ENCODE assay signal across 8 cellular contexts in genomic region chr12:123983822-123984485, GRCh38. TPM values are rescaled to one million over a fixed set of nuclear protein-coding genes. Genes with fewer than 3 reads are reported as not detected.
DNase-seq lines count a peak whose midpoint lies in the region; ATAC-seq, FAIRE-seq and TF ChIP-seq lines count a peak whose summit lies in the region.

No MANE protein-coding gene starts in this region.

- peak; percentile 72 for FAIRE-seq in GM18507 (lab: Jason Lieb, UNC)

- H3K56ac ChIP-seq in mesendoderm (ENCODE audit: low read length) = no peak overlapping the region

- H3K4me3 ChIP-seq in AG09309 (ENCODE audit: control insufficient read depth, low read depth, low read length) (no peak overlapping the region), mesendoderm (ENCODE audit: low read length) (no peak overlapping the region), tibial nerve (no peak overlapping the region)

- peak; percentile 90 for ATAC-seq in activated CD4-positive, alpha-beta T cell treated with anti-CD3 and anti-CD28 coated beads for 36 hours
- ATAC-seq in GM21576 (IDR thresholded peaks at IDR 0.05; ENCODE audit: unreplicated experiment) = no peak

- no peak overlapping the region for H3K23ac ChIP-seq in mesendoderm (ENCODE audit: low read length)

- H4K5ac ChIP-seq in mesendoderm (ENCODE audit: low read length) = no peak overlapping the region

- H2BK5ac ChIP-seq in mesendoderm (ENCODE audit: low read length) = no peak overlapping the region

- H3K4me1 Mint-ChIP-seq in activated CD4-positive, alpha-beta T cell treated with anti-CD3 and anti-CD28 coated beads for 36 hours = peaks cover 18% of the 10 kb centered on the region

- peaks cover 5% of the 10 kb centered on the region for H3K79me2 ChIP-seq in mesendoderm (ENCODE audit: control insufficient read depth, insufficient read depth, low read length)

- peak; percentile 49 for DNase-seq in AG09309 (ENCODE audit: low read depth)
- DNase-seq in GM18507 (ENCODE audit: extremely low spot score, insufficient read length, low read depth) = no peak
- DNase-seq in NCI-H345 treated with DMSO at 0.1 percent for 48 hours (lab: John Stamatoyannopoulos, UW; ENCODE audit: unreplicated experiment) = peak; percentile 19
- peak; percentile 65 for DNase-seq in activated CD4-positive, alpha-beta T cell treated with anti-CD3 and anti-CD28 coated beads for 36 hours
- peak; percentile 1 for DNase-seq in effector CD8-positive, alpha-beta T cell (lab: John Stamatoyannopoulos, UW)
- DNase-seq in mesendoderm = peak; percentile 84
- DNase-seq in tibial nerve (ENCODE audit: low spot score in 2 of 2) = peak in 1 of 2 donors; percentile 31

- H3K27me3 ChIP-seq in mesendoderm (ENCODE audit: insufficient read depth, low read length, poor library complexity) = no peaks in the 10 kb centered on the region
- H3K27me3 ChIP-seq in tibial nerve = no peaks in the 10 kb centered on the region

- H3K79me1 ChIP-seq in mesendoderm (ENCODE audit: low read length) = peaks cover 18% of the 10 kb centered on the region

- H3K36me3 ChIP-seq in mesendoderm (ENCODE audit: control insufficient read depth, insufficient read depth, low read length) (no peaks in the 10 kb centered on the region), tibial nerve (peaks cover 0 to 25% (median 0%) of the 10 kb centered on the region in 3 donors)

- no peaks in the 10 kb centered on the region for H3K9me3 Mint-ChIP-seq in activated CD4-positive, alpha-beta T cell treated with anti-CD3 and anti-CD28 coated beads for 36 hours (ENCODE audit: low read depth)

- H3K27ac Mint-ChIP-seq in activated CD4-positive, alpha-beta T cell treated with anti-CD3 and anti-CD28 coated beads for 36 hours = no peak overlapping the region

- no peak overlapping the region for H2BK15ac ChIP-seq in mesendoderm (replicated peaks; ENCODE audit: low read depth)

- TF ChIP-seq CTCF in AG09309 (IDR thresholded peaks at IDR 0.05; ENCODE audit: control insufficient read depth, insufficient read depth, low read depth, low read length, missing control alignments) = peak; percentile 86
- TF ChIP-seq CTCF in tibial nerve (IDR thresholded peaks at IDR 0.05) = peak; percentile 45 to 68 (median 54)

- H3K27me3 Mint-ChIP-seq in activated CD4-positive, alpha-beta T cell treated with anti-CD3 and anti-CD28 coated beads for 36 hours = no peaks in the 10 kb centered on the region

- TF ChIP-seq POLR2A in tibial nerve (IDR thresholded peaks at IDR 0.05) = no peak

- intact Hi-C loops in activated CD4-positive, alpha-beta T cell treated with anti-CD3 and anti-CD28 coated beads for 36 hours (cut with DNase I, micrococcal nuclease) = loop anchor here (1.0 kb wide), 2 partner anchors 79 to 183 kb away; no protein-coding TSS in a partner anchor

- POLR2A ChIA-PET in activated CD4-positive, alpha-beta T cell treated with anti-CD3 and anti-CD28 coated beads for 36 hours (lab: Charles Lee) = interaction anchor here (0.6 kb wide), 1 partner anchor 12 kb away, joined by 3 read pairs; no protein-coding TSS in a partner anchor

- H3K36me3 Mint-ChIP-seq in activated CD4-positive, alpha-beta T cell treated with anti-CD3 and anti-CD28 coated beads for 36 hours (ENCODE audit: low read depth) = peaks cover 15% of the 10 kb centered on the region

- H3K4me2 ChIP-seq in mesendoderm (ENCODE audit: low read length) = no peak overlapping the region

- no peak overlapping the region for H3K27ac ChIP-seq in mesendoderm (ENCODE audit: low read depth, low read length)
- peak overlapping the region in 2 of 4 donors; percentile 32 to 70 for H3K27ac ChIP-seq in tibial nerve

- TF ChIP-seq EP300 in tibial nerve (IDR thresholded peaks at IDR 0.05) = peak in 1 of 2 donors; percentile 36

- H2BK120ac ChIP-seq in mesendoderm (ENCODE audit: low read depth, low read length) = no peak overlapping the region

- no peak overlapping the region for H3K4ac ChIP-seq in mesendoderm (ENCODE audit: low read depth, low read length)

- CTCF ChIA-PET in activated CD4-positive, alpha-beta T cell treated with anti-CD3 and anti-CD28 coated beads for 36 hours (lab: Charles Lee) = interaction anchor here (0.6 to 6.6 kb wide), 15 partner anchors 8 to 180 kb away, joined by 3 to 60 read pairs (median 4); no protein-coding TSS in a partner anchor

- H2AK5ac ChIP-seq in mesendoderm (ENCODE audit: low read length) = no peak overlapping the region

- H3K18ac ChIP-seq in mesendoderm (ENCODE audit: low read length) = no peak overlapping the region

- H3K9me3 ChIP-seq in tibial nerve = no peaks in the 10 kb centered on the region

- H3K4me3 Mint-ChIP-seq in activated CD4-positive, alpha-beta T cell treated with anti-CD3 and anti-CD28 coated beads for 36 hours = no peak overlapping the region

- no peak overlapping the region for H3K9ac ChIP-seq in mesendoderm (ENCODE audit: low read length)

- H4K8ac ChIP-seq in mesendoderm (ENCODE audit: low read depth, low read length) = no peak overlapping the region

- WGBS in mesendoderm (ENCODE audit: extremely low coverage, insufficient coverage, low lambda C conversion rate) = no CpG with 5 or more reads among the region's 7 CpGs
- WGBS in tibial nerve, 2 donors = 33 to 41% methylated on average over 7 of the region's 7 CpGs

- peaks cover 3% of the 10 kb centered on the region for H3K4me1 ChIP-seq in mesendoderm (ENCODE audit: control insufficient read depth, low read depth, low read length)
- peaks cover 0 to 49% (median 7%) of the 10 kb centered on the region in 4 donors for H3K4me1 ChIP-seq in tibial nerve

RNA-seq across cellular contexts. Expression of gene ZNF664, which starts 10.9 kb away (rescaled TPM):
- total RNA-seq in activated CD4-positive, alpha-beta T cell treated with anti-CD3 and anti-CD28 coated beads for 36 hours = 10 to 100 TPM; 46.4 to 48.3 TPM
- polyA plus RNA-seq in mesendoderm (2013, experiment 1 of 2) = 36.1 TPM
- polyA plus RNA-seq in mesendoderm (2013, experiment 2 of 2) = 35.4 TPM
- 10 to 100 TPM; 53.7 to 78.0 (median 73.3) TPM for total RNA-seq in tibial nerve

RNA-seq across cellular contexts. Expression of gene CCDC92, which starts 11.3 kb away (rescaled TPM):
- 10 to 100 TPM in 1 of 2 experiments, 1 to 10 TPM in 1; 8.7 to 11.0 TPM for total RNA-seq in activated CD4-positive, alpha-beta T cell treated with anti-CD3 and anti-CD28 coated beads for 36 hours
- polyA plus RNA-seq in mesendoderm (2013, experiment 1 of 2) = 2.1 TPM
- 2.1 TPM for polyA plus RNA-seq in mesendoderm (2013, experiment 2 of 2)
- total RNA-seq in tibial nerve = 10 to 100 TPM; 41.0 to 46.8 (median 42.6) TPM
